19 cellular contexts compared by ENCODE assay signal in the genomic region with DNA sequence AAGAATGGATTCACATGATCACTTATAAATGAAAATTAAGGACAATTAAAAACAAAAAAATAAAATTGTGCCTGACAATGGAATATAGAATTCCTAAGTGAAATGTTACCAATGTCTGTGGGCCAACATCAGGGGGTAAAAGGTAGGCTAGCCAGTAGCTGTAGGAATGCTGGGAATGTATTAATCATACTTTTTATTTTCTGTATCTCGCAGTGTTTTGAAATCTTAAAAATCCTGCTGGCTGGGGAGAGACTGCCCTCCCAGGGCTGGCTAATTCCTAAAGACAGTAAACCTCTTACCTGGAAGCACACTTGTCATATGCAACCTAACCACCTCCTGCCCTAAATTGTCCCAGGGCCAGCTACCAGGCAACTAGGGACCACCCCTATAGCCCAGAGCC.
DNase-seq lines count a peak whose midpoint lies in the region; ATAC-seq and TF ChIP-seq lines count a peak whose summit lies in the region.
"Had no signal": no experiment of that assay in that cellular context is flagged by ENCODE, and none has a peak within 500 bp of the region (broad histone marks: within the 10 kb centered on the region; RNA-seq: fewer than 3 reads in every experiment).

No MANE protein-coding gene starts in this region.

- no peak overlapping the region for H3K27ac ChIP-seq in GM23338 (ENCODE audit: low read depth)
- H3K27ac ChIP-seq in mesenchymal stem cell (ENCODE audit: low read length, poor library complexity, severe bottlenecking), result peak overlapping the region; percentile 93
- H3K27ac ChIP-seq: BLaER1, SK-N-MC had no signal

- no peak overlapping the region for H3K4me3 ChIP-seq in GM23338
- no peak overlapping the region for H3K4me3 ChIP-seq in mesenchymal stem cell (ENCODE audit: insufficient read depth in 1 of 2, low read depth in 1 of 2, low read length in 2 of 2)
- H3K4me3 ChIP-seq: BLaER1, SK-N-MC had no signal

- no peak overlapping the region for H3K9ac ChIP-seq in mesenchymal stem cell (ENCODE audit: low read length)
- H3K9ac ChIP-seq: BLaER1 had no signal

- H2AK5ac ChIP-seq in mesenchymal stem cell (ENCODE audit: low read length, severe bottlenecking), result peak overlapping the region; percentile 28

- no peak for TF ChIP-seq CTCF in GM23338 (conservative IDR thresholded peaks at IDR 0.05; ENCODE audit: low read depth in 2 of 2)

- no peak for ATAC-seq in GM23338
- no peak for ATAC-seq in HG02840 (IDR thresholded peaks at IDR 0.05; ENCODE audit: low FRiP score, unreplicated experiment)
- ATAC-seq: HCT116, WTC11 had no signal

- no peaks in the 10 kb centered on the region for H3K79me2 ChIP-seq in GM23338 (replicated peaks; ENCODE audit: insufficient read depth)

- H2BK15ac ChIP-seq in mesenchymal stem cell (ENCODE audit: low read depth, poor library complexity, severe bottlenecking), result no peak overlapping the region

- H3K27me3 ChIP-seq in GM23338 (ENCODE audit: insufficient read depth) (no peaks in the 10 kb centered on the region), mesenchymal stem cell (ENCODE audit: control insufficient read depth in 1 of 2, insufficient read depth in 1 of 2, low read length in 2 of 2) (no peaks in the 10 kb centered on the region)
- H3K27me3 ChIP-seq: BLaER1 had no signal

- no peak overlapping the region for H3K14ac ChIP-seq in mesenchymal stem cell (ENCODE audit: low read length in 2 of 2)

- no peaks in the 10 kb centered on the region for H3K9me3 Mint-ChIP-seq in GM23338
- H3K9me3 Mint-ChIP-seq: immature natural killer cell, WTC11 had no signal

- no peak overlapping the region for H4K91ac ChIP-seq in mesenchymal stem cell (ENCODE audit: low read length)

- TF ChIP-seq POLR2A in erythroblast (IDR thresholded peaks at IDR 0.05; ENCODE audit: low read length), result no peak

- H3K4me1 ChIP-seq in GM23338 (ENCODE audit: insufficient read depth), result no peaks in the 10 kb centered on the region
- H3K4me1 ChIP-seq in mesenchymal stem cell (ENCODE audit: control insufficient read depth, insufficient read depth, low read depth, low read length), result peaks cover 9% of the 10 kb centered on the region
- H3K4me1 ChIP-seq: BLaER1 had no signal

- no peak overlapping the region for H2AFZ ChIP-seq in GM23338
- no peak overlapping the region for H2AFZ ChIP-seq in mesenchymal stem cell (ENCODE audit: low read depth, low read length)

- peak; percentile 26 for DNase-seq in AG08395 (ENCODE audit: low spot score)
- DNase-seq in GM23338 (ENCODE audit: low spot score), result no peak
- peak; percentile 61 for DNase-seq in astrocyte of the hippocampus (ENCODE audit: low read depth, low spot score)
- DNase-seq in mesenchymal stem cell, result no peak
- no peak for DNase-seq in CD1c-positive myeloid dendritic cell (ENCODE audit: extremely low spot score)
- no peak for DNase-seq in erythroblast (lab: John Stamatoyannopoulos, UW)
- DNase-seq in HPDE6-E6E7 (ENCODE audit: extremely low spot score), result no peak
- DNase-seq: activated naive CD4-positive, alpha-beta T cell; DMS79 treated with DMSO at 0.1 percent for 48 hours; immature natural killer cell; KBM-7; nucleus accumbens; small intestine; stimulated activated naive CD4-positive, alpha-beta T cell had no signal

- H3K9me2 ChIP-seq in GM23338 (ENCODE audit: insufficient read depth), result no peaks in the 10 kb centered on the region

- H2BK120ac ChIP-seq in mesenchymal stem cell (ENCODE audit: low read depth, low read length), result no peak overlapping the region

- H3K4ac ChIP-seq in mesenchymal stem cell (ENCODE audit: low read depth in 1 of 2, low read length in 2 of 2), result no peak overlapping the region

- peaks cover 16% of the 10 kb centered on the region for H3K79me1 ChIP-seq in mesenchymal stem cell (replicated peaks; ENCODE audit: low read length, poor library complexity, severe bottlenecking)

- H3K27ac Mint-ChIP-seq in GM23338, result peak overlapping the region; percentile 38

- 76% methylated on average over 1 of the region's 1 CpG for WGBS in mesenchymal stem cell

- H3K4me1 Mint-ChIP-seq in GM23338, result no peaks in the 10 kb centered on the region
- H3K4me1 Mint-ChIP-seq: immature natural killer cell, WTC11 had no signal

- no peaks in the 10 kb centered on the region for H3F3A ChIP-seq in GM23338 (replicated peaks; ENCODE audit: low read depth)

- H3K18ac ChIP-seq in mesenchymal stem cell (ENCODE audit: low read depth in 1 of 2, low read length in 2 of 2), result no peak overlapping the region

- H3K9me3 ChIP-seq in mesenchymal stem cell (ENCODE audit: control insufficient read depth, low read length), result no peaks in the 10 kb centered on the region
- H3K9me3 ChIP-seq: BLaER1 had no signal

- peaks cover 77% of the 10 kb centered on the region for H3K36me3 Mint-ChIP-seq in GM23338 (ENCODE audit: low read depth)

- no peak overlapping the region for H3K4me3 Mint-ChIP-seq in GM23338
- H3K4me3 Mint-ChIP-seq: immature natural killer cell, WTC11 had no signal

- peak overlapping the region; percentile 54 for H2BK5ac ChIP-seq in mesenchymal stem cell (ENCODE audit: low read depth, low read length, poor library complexity, severe bottlenecking)

- H3K23ac ChIP-seq in mesenchymal stem cell (ENCODE audit: low read length in 2 of 2), result no peak overlapping the region

- H4K20me1 ChIP-seq in GM23338 (replicated peaks; ENCODE audit: insufficient read depth), result 0 out of 2 replicates have a peak, but pooled peaks cover 2% of the 10 kb centered on the region

- H3K36me3 ChIP-seq in GM23338 (ENCODE audit: insufficient read depth) (peaks cover 28% of the 10 kb centered on the region), mesenchymal stem cell (ENCODE audit: control insufficient read depth in 1 of 2, insufficient read depth in 2 of 2, low read depth in 1 of 2, low read length in 2 of 2) (peaks cover 13 to 83% of the 10 kb centered on the region in 2 experiments)

- H3K4me2 ChIP-seq in GM23338 (no peak overlapping the region), mesenchymal stem cell (ENCODE audit: low read length, poor library complexity, severe bottlenecking) (peak overlapping the region; percentile 49)
- H3K4me2 ChIP-seq: BLaER1 had no signal

- H4K8ac ChIP-seq in mesenchymal stem cell (ENCODE audit: low read length), result no peak overlapping the region

- H2BK12ac ChIP-seq in mesenchymal stem cell (ENCODE audit: low read length in 2 of 2), result no peak overlapping the region

- peaks cover 2% of the 10 kb centered on the region for H3K27me3 Mint-ChIP-seq in GM23338 (ENCODE audit: insufficient read depth, low read depth, poor library complexity)

TF ChIP-seq in GM23338, 12 proteins besides CTCF, POLR2A, EP300 and RAD21:
- TF ChIP-seq ZNF114 (CRISPR knock-in tag; IDR thresholded peaks at IDR 0.05) (no peak), STAT1 (IDR thresholded peaks at IDR 0.05; ENCODE audit: unreplicated experiment) (no peak)

Comparison
In these comparisons a context has a peak if more than half of its experiments do, and no peak if none do; other contexts are left out.
1. DNase-seq: peak in AG08395 (single experiment) and astrocyte of the hippocampus (single experiment); none in GM23338 (single experiment), mesenchymal stem cell (single experiment), CD1c-positive myeloid dendritic cell (single experiment), erythroblast (0 of 2) and HPDE6-E6E7 (single experiment).